4 cellular contexts compared by ENCODE assay signal in genomic region chr1:93283496-93283895, GRCh38.
TF ChIP-seq lines count a peak whose summit lies in the region.

No MANE protein-coding gene starts in this region.

TF ChIP-seq in HepG2, 621 proteins besides CTCF, POLR2A, EP300 and RAD21:
- TF ChIP-seq FOXA1 (IDR thresholded peaks at IDR 0.05): no peak
- no peak for TF ChIP-seq FOXA1 (CRISPR knock-in tag; IDR thresholded peaks at IDR 0.05)
- no peak for TF ChIP-seq MEIS2 (CRISPR knock-in tag; IDR thresholded peaks at IDR 0.05)
- TF ChIP-seq ZNF121 (CRISPR knock-in tag; IDR thresholded peaks at IDR 0.05): peak; percentile 81
TF ChIP-seq in HepG2: peak in this region for 1.

TF ChIP-seq in HEK293, 187 proteins besides CTCF, POLR2A, EP300 and RAD21:
- TF ChIP-seq ZNF121 (tag by site-specific recombination; IDR thresholded peaks at IDR 0.05): peak; percentile 34; the same call in 1 of the 2 replicates
- TF ChIP-seq, protein P1, sequence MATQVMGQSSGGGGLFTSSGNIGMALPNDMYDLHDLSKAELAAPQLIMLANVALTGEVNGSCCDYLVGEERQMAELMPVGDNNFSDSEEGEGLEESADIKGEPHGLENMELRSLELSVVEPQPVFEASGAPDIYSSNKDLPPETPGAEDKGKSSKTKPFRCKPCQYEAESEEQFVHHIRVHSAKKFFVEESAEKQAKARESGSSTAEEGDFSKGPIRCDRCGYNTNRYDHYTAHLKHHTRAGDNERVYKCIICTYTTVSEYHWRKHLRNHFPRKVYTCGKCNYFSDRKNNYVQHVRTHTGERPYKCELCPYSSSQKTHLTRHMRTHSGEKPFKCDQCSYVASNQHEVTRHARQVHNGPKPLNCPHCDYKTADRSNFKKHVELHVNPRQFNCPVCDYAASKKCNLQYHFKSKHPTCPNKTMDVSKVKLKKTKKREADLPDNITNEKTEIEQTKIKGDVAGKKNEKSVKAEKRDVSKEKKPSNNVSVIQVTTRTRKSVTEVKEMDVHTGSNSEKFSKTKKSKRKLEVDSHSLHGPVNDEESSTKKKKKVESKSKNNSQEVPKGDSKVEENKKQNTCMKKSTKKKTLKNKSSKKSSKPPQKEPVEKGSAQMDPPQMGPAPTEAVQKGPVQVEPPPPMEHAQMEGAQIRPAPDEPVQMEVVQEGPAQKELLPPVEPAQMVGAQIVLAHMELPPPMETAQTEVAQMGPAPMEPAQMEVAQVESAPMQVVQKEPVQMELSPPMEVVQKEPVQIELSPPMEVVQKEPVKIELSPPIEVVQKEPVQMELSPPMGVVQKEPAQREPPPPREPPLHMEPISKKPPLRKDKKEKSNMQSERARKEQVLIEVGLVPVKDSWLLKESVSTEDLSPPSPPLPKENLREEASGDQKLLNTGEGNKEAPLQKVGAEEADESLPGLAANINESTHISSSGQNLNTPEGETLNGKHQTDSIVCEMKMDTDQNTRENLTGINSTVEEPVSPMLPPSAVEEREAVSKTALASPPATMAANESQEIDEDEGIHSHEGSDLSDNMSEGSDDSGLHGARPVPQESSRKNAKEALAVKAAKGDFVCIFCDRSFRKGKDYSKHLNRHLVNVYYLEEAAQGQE (tag by site-specific recombination; IDR thresholded peaks at IDR 0.05): no peak
- no peak for TF ChIP-seq ZNF513 (tag by site-specific recombination; IDR thresholded peaks at IDR 0.05)

TF ChIP-seq in WTC11, 78 proteins besides CTCF, POLR2A, EP300 and RAD21:
- TF ChIP-seq GTF2I (CRISPR knock-in tag; conservative IDR thresholded peaks at IDR 0.05): 0 out of 2 replicates have a peak, but pooled peaks have one; percentile 11
- peak; percentile 81 for TF ChIP-seq ZNF121 (CRISPR knock-in tag; IDR thresholded peaks at IDR 0.05)
- TF ChIP-seq MLX (CRISPR knock-in tag; IDR thresholded peaks at IDR 0.05): no peak

TF ChIP-seq in K562, 482 proteins besides CTCF, POLR2A, EP300 and RAD21:
- TF ChIP-seq ZNF121 (CRISPR knock-in tag; conservative IDR thresholded peaks at IDR 0.05): peak; percentile 73
- TF ChIP-seq ZFP30 (CRISPR knock-in tag; IDR thresholded peaks at IDR 0.05; ENCODE audit: borderline replicate concordance): no peak
- TF ChIP-seq ZNF197 (CRISPR knock-in tag; IDR thresholded peaks at IDR 0.05; ENCODE audit: low read depth): no peak
- TF ChIP-seq, protein P2, sequence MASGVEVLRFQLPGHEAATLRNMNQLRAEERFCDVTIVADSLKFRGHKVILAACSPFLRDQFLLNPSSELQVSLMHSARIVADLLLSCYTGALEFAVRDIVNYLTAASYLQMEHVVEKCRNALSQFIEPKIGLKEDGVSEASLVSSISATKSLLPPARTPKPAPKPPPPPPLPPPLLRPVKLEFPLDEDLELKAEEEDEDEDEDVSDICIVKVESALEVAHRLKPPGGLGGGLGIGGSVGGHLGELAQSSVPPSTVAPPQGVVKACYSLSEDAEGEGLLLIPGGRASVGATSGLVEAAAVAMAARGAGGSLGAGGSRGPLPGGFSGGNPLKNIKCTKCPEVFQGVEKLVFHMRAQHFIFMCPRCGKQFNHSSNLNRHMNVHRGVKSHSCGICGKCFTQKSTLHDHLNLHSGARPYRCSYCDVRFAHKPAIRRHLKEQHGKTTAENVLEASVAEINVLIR (CRISPR knock-in tag; IDR thresholded peaks at IDR 0.05): no peak
- no peak for TF ChIP-seq HBP1 (CRISPR knock-in tag; IDR thresholded peaks at IDR 0.05)
